In genomic region chr3:107634142-107634489, GRCh38 we compare ENCODE assay signal across 15 cellular contexts.
DNase-seq lines count a peak whose midpoint lies in the region; ATAC-seq, FAIRE-seq and TF ChIP-seq lines count a peak whose summit lies in the region.
"Had no signal": no experiment of that assay in that cellular context is flagged by ENCODE, and none has a peak within 500 bp of the region (broad histone marks: within the 10 kb centered on the region; RNA-seq: fewer than 3 reads in every experiment).

No MANE protein-coding gene starts in this region.

- H2AFZ ChIP-seq in OCI-LY1 (ENCODE audit: low read length) (no peak overlapping the region), H9 (ENCODE audit: low read length) (no peak overlapping the region)

- no peak overlapping the region for H3K4ac ChIP-seq in H9 (ENCODE audit: low read depth, low read length)

- H3K36me3 Mint-ChIP-seq in H9 (ENCODE audit: insufficient read depth in 1 of 3, low read depth in 3 of 3), result peaks cover 0 to 1% (median 0%) of the 10 kb centered on the region in 3 experiments; a peak in 1 of 7 replicates

- no peak overlapping the region for H2BK15ac ChIP-seq in H9 (ENCODE audit: low read depth, low read length)

- H3K27me3 Mint-ChIP-seq in H9 (ENCODE audit: low read depth), result no peaks in the 10 kb centered on the region
- H3K27me3 Mint-ChIP-seq: activated CD4-positive, alpha-beta memory T cell treated with anti-CD3 and anti-CD28 coated beads, Interleukin-2, amount 10 ng/mL, durations not matched to agents 7 days and 5 days; CD4-positive, alpha-beta memory T cell; T-helper 17 cell had no signal

- ATAC-seq in GM18907 (IDR thresholded peaks at IDR 0.05; ENCODE audit: unreplicated experiment) (peak; percentile 29), GM21619 (IDR thresholded peaks at IDR 0.05; ENCODE audit: unreplicated experiment) (peak; percentile 25), HG03066 (IDR thresholded peaks at IDR 0.05; ENCODE audit: low read depth, unreplicated experiment) (peak; percentile 28), Right ventricle myocardium inferior (no peak)
- ATAC-seq: T-helper 17 cell had no signal

- H3K79me2 ChIP-seq in OCI-LY1 (ENCODE audit: insufficient read depth, low read length) (peaks cover 6% of the 10 kb centered on the region; the same call in 1 of the 2 replicates), H9 (ENCODE audit: insufficient read depth, low read length) (no peaks in the 10 kb centered on the region)

- no peaks in the 10 kb centered on the region for H3K9me3 Mint-ChIP-seq in H9
- H3K9me3 Mint-ChIP-seq: activated CD4-positive, alpha-beta memory T cell treated with anti-CD3 and anti-CD28 coated beads, Interleukin-2, amount 10 ng/mL, durations not matched to agents 7 days and 5 days; CD4-positive, alpha-beta memory T cell had no signal

- FAIRE-seq in GM19239 (lab: Jason Lieb, UNC), result no peak

- no peak overlapping the region for H3K4me3 Mint-ChIP-seq in H9
- H3K4me3 Mint-ChIP-seq: activated CD4-positive, alpha-beta memory T cell treated with anti-CD3 and anti-CD28 coated beads, Interleukin-2, amount 10 ng/mL, durations not matched to agents 7 days and 5 days; CD4-positive, alpha-beta memory T cell; T-helper 17 cell had no signal

- no peak overlapping the region for H3K14ac ChIP-seq in H9 (ENCODE audit: insufficient read depth, low read length)

- H3K4me2 ChIP-seq in OCI-LY1 (ENCODE audit: low read length) (no peak overlapping the region), H9 (ENCODE audit: insufficient read depth, insufficient read length, low read length) (no peak overlapping the region)

- no peak for TF ChIP-seq CTCF in OCI-LY1 (IDR thresholded peaks at IDR 0.05; ENCODE audit: low read length)
- TF ChIP-seq CTCF in H9 (conservative IDR thresholded peaks at IDR 0.05), result no peak

- no peak overlapping the region for H3K56ac ChIP-seq in H9 (ENCODE audit: insufficient read length, low read depth, low read length)

- no peaks in the 10 kb centered on the region for H3K9me3 ChIP-seq in OCI-LY1 (ENCODE audit: low read length)
- no peaks in the 10 kb centered on the region for H3K9me3 ChIP-seq in H9 (ENCODE audit: control insufficient read depth, low read depth, low read length)
- H3K9me3 ChIP-seq: ovary had no signal

- no peak overlapping the region for H3K23ac ChIP-seq in H9 (ENCODE audit: insufficient read length, low read depth, low read length)

- no peak overlapping the region for H2BK120ac ChIP-seq in H9 (ENCODE audit: low read depth, low read length, poor library complexity, severe bottlenecking)

- H3K79me1 ChIP-seq in H9 (ENCODE audit: insufficient read depth, low read depth, low read length, poor library complexity, severe bottlenecking), result no peaks in the 10 kb centered on the region

- H3K27ac ChIP-seq in OCI-LY1 (ENCODE audit: low read depth, low read length, poor library complexity, severe bottlenecking) (peak overlapping the region; percentile 40), H9 (ENCODE audit: insufficient read length, low read depth, low read length) (no peak overlapping the region)
- H3K27ac ChIP-seq: cardiac muscle cell, ovary had no signal

- H3K9ac ChIP-seq in OCI-LY1 (ENCODE audit: low read length) (no peak overlapping the region), H9 (ENCODE audit: extremely low read depth, insufficient read length, low read length) (no peak overlapping the region)

- H3K18ac ChIP-seq in H9 (ENCODE audit: insufficient read length, low read depth, low read length), result no peak overlapping the region

- H3K27me3 ChIP-seq in OCI-LY1 (ENCODE audit: insufficient read depth, low read length) (no peaks in the 10 kb centered on the region), H9 (ENCODE audit: insufficient read depth, low read length) (no peaks in the 10 kb centered on the region)
- H3K27me3 ChIP-seq: cardiac muscle cell, ovary had no signal

- H2AK5ac ChIP-seq in H9 (ENCODE audit: insufficient read length, low read length), result no peak overlapping the region

- H2BK12ac ChIP-seq in H9 (ENCODE audit: insufficient read length, low read depth, low read length), result no peak overlapping the region

- no CpG with 5 or more reads among the region's 3 CpGs for WGBS in H9 (ENCODE audit: extremely low coverage, insufficient read length, low lambda C conversion rate)

- no peak overlapping the region for H3T11ph ChIP-seq in H9 (ENCODE audit: low read length)

- H4K5ac ChIP-seq in H9 (ENCODE audit: insufficient read length, low read depth, low read length), result no peak overlapping the region

- H3K9me2 ChIP-seq in OCI-LY1 (ENCODE audit: low read depth, low read length), result no peaks in the 10 kb centered on the region

- H4K8ac ChIP-seq in H9 (replicated peaks; ENCODE audit: insufficient read length, low read depth, low read length), result no peak overlapping the region

- DNase-seq in NCI-H524 (lab: John Stamatoyannopoulos, UW), result no peak
- DNase-seq in GM19239 (ENCODE audit: insufficient read length, low spot score), result no peak
- DNase-seq in H9, result no peak
- DNase-seq in Right ventricle myocardium inferior (ENCODE audit: missing footprints), result no peak
- DNase-seq: activated CD4-positive, alpha-beta memory T cell treated with anti-CD3 and anti-CD28 coated beads, Interleukin-2, amount 10 ng/mL, durations not matched to agents 7 days and 5 days; activated naive CD4-positive, alpha-beta T cell treated with Interleukin-2 at 50 U/mL for 16 hours; CD4-positive, alpha-beta memory T cell; NCI-H2029 treated with DMSO at 0.1 percent for 48 hours; ovary; T-helper 17 cell had no signal

- H3K4me1 Mint-ChIP-seq in H9, result peaks cover 15 to 21% of the 10 kb centered on the region in 2 experiments

- H3K36me3 ChIP-seq in OCI-LY1 (ENCODE audit: insufficient read depth, low read length), result no peaks in the 10 kb centered on the region
- H3K36me3 ChIP-seq: cardiac muscle cell, ovary had no signal

- no peaks in the 10 kb centered on the region for H3K23me2 ChIP-seq in H9 (ENCODE audit: insufficient read length, low read depth, low read length, poor library complexity, severe bottlenecking)

- no peak overlapping the region for H2BK5ac ChIP-seq in H9 (ENCODE audit: insufficient read length, low read length)

- no peak overlapping the region for H4K91ac ChIP-seq in H9 (ENCODE audit: insufficient read length, low read depth, low read length)

- H4K20me1 ChIP-seq in OCI-LY1 (ENCODE audit: insufficient read depth, low read length) (no peaks in the 10 kb centered on the region), H9 (ENCODE audit: control insufficient read depth, insufficient read depth, insufficient read length) (no peaks in the 10 kb centered on the region)

- H3K27ac Mint-ChIP-seq in H9, result no peak overlapping the region
- H3K27ac Mint-ChIP-seq: activated CD4-positive, alpha-beta memory T cell treated with anti-CD3 and anti-CD28 coated beads, Interleukin-2, amount 10 ng/mL, durations not matched to agents 7 days and 5 days; CD4-positive, alpha-beta memory T cell; T-helper 17 cell had no signal

- H3K4me1 ChIP-seq in OCI-LY1 (ENCODE audit: insufficient read depth, low read length, severe bottlenecking), result peaks cover 17% of the 10 kb centered on the region
- H3K4me1 ChIP-seq in H9 (ENCODE audit: insufficient read depth, low read length), result peaks cover 4% of the 10 kb centered on the region; the same call in 1 of the 2 replicates

- no peak overlapping the region for H3K4me3 ChIP-seq in OCI-LY1 (ENCODE audit: low read depth, low read length, poor library complexity, severe bottlenecking)
- H3K4me3 ChIP-seq: cardiac muscle cell, ovary had no signal

- no peaks in the 10 kb centered on the region for H3F3A ChIP-seq in OCI-LY1 (ENCODE audit: insufficient read depth, low read length)

- intact Hi-C loops in Right ventricle myocardium inferior (cut with DNase I), result no loop called here

- H2BK20ac ChIP-seq in H9 (ENCODE audit: low read depth, low read length, poor library complexity, severe bottlenecking), result no peak overlapping the region
